In genomic region chr1:154191990-154192450, GRCh38 we compare ENCODE assay signal across 8 cellular contexts. TPM values are rescaled to one million over a fixed set of nuclear protein-coding genes. Genes with fewer than 3 reads are reported as not detected.
A peak's percentile ranks its signal among the peaks of the same experiment; 100 is the strongest.
DNase-seq lines count a peak whose midpoint lies in the region; ATAC-seq and TF ChIP-seq lines count a peak whose summit lies in the region.

TSS of gene TPM3 (minus strand) at chr1:154192100. CDS start at chr1:154192018, 82 bp downstream.

- no peak within 1 kb of the TSS for H3K4me3 ChIP-seq in adrenal gland
- H3K4me3 ChIP-seq in thyroid gland (replicated peaks in 1 of 3): no peak within 1 kb of the TSS

- no peak for DNase-seq in activated CD4-positive, alpha-beta T cell treated with anti-CD3 and anti-CD28 coated beads for 36 hours
- DNase-seq in activated CD4-positive, alpha-beta T cell treated with anti-CD3 and anti-CD28 coated beads, Interleukin-2, amount 50 U/mL, for 1 hour: no peak
- DNase-seq in adrenal gland (peak in 2 of 7 donors; percentile 21 to 25), left kidney (ENCODE audit: low read depth, low spot score) (peak; percentile 11), thyroid gland (no peak), head of caudate nucleus (no peak), DMS79 (lab: John Stamatoyannopoulos, UW) (no peak)
- DNase-seq in stimulated activated naive CD4-positive, alpha-beta T cell (lab: John Stamatoyannopoulos, UW): no peak

- intact Hi-C loops in activated CD4-positive, alpha-beta T cell treated with anti-CD3 and anti-CD28 coated beads for 36 hours (cut with DNase I, micrococcal nuclease): no loop called here
- intact Hi-C loops in adrenal gland (cut with DNase I) (loop anchor here in 1 of 2 donors (10.0 kb wide), 1 partner anchor 73 kb away; no protein-coding TSS in a partner anchor), thyroid gland (cut with DNase I) (no loop called here), head of caudate nucleus (cut with DNase I) (no loop called here)

- H3K27me3 Mint-ChIP-seq in activated CD4-positive, alpha-beta T cell treated with anti-CD3 and anti-CD28 coated beads for 36 hours: peaks cover 9% of the 10 kb centered on the region

- H3K27me3 ChIP-seq in adrenal gland (no peaks in the 10 kb centered on the region), thyroid gland (no peaks in the 10 kb centered on the region)

- no peak for TF ChIP-seq CTCF in adrenal gland (IDR thresholded peaks at IDR 0.05)
- TF ChIP-seq CTCF in thyroid gland (IDR thresholded peaks at IDR 0.05): no peak

- TF ChIP-seq POLR2A in adrenal gland (IDR thresholded peaks at IDR 0.05): no peak
- no peak for TF ChIP-seq POLR2A in thyroid gland (IDR thresholded peaks at IDR 0.05)

- H3K27ac Mint-ChIP-seq in activated CD4-positive, alpha-beta T cell treated with anti-CD3 and anti-CD28 coated beads for 36 hours: no peak within 1 kb of the TSS

- no peak within 1 kb of the TSS for H3K4me3 Mint-ChIP-seq in activated CD4-positive, alpha-beta T cell treated with anti-CD3 and anti-CD28 coated beads for 36 hours

- 0 to 13% (median 9%) methylated on average over 1 of the region's 1 CpG for WGBS in adrenal gland, 4 donors
- WGBS in thyroid gland, 2 donors: 24 to 29% methylated on average over 1 of the region's 1 CpG

- no peaks in the 10 kb centered on the region for H3K36me3 ChIP-seq in adrenal gland (replicated peaks in 1 of 2)
- no peaks in the 10 kb centered on the region for H3K36me3 ChIP-seq in thyroid gland

- CTCF ChIA-PET in activated CD4-positive, alpha-beta T cell treated with anti-CD3 and anti-CD28 coated beads for 36 hours (lab: Charles Lee): interaction anchor here (0.9 to 1.1 kb wide), 2 partner anchors 21 to 66 kb away, joined by 3 read pairs; no protein-coding TSS in a partner anchor

- H3K36me3 Mint-ChIP-seq in activated CD4-positive, alpha-beta T cell treated with anti-CD3 and anti-CD28 coated beads for 36 hours (ENCODE audit: low read depth): no peaks in the 10 kb centered on the region

- ATAC-seq in activated CD4-positive, alpha-beta T cell treated with anti-CD3 and anti-CD28 coated beads for 36 hours: no peak

- H3K9me3 Mint-ChIP-seq in activated CD4-positive, alpha-beta T cell treated with anti-CD3 and anti-CD28 coated beads for 36 hours (ENCODE audit: low read depth): no peaks in the 10 kb centered on the region

- H3K27ac ChIP-seq in adrenal gland (no peak within 1 kb of the TSS), thyroid gland (no peak within 1 kb of the TSS)

- no peaks in the 10 kb centered on the region for H3K9me3 ChIP-seq in adrenal gland (replicated peaks in 1 of 3)
- no peaks in the 10 kb centered on the region for H3K9me3 ChIP-seq in thyroid gland

- peaks cover 0 to 6% of the 10 kb centered on the region in 2 donors for H3K4me1 ChIP-seq in adrenal gland (replicated peaks in 1 of 2)
- no peaks in the 10 kb centered on the region for H3K4me1 ChIP-seq in thyroid gland

- POLR2A ChIA-PET in activated CD4-positive, alpha-beta T cell treated with anti-CD3 and anti-CD28 coated beads for 36 hours (lab: Charles Lee): no interaction called here

- peaks cover 3% of the 10 kb centered on the region for H3K4me1 Mint-ChIP-seq in activated CD4-positive, alpha-beta T cell treated with anti-CD3 and anti-CD28 coated beads for 36 hours

RNA-seq across cellular contexts. Expression of gene TPM3, which starts in this region (rescaled TPM):
- 100 to 1,000 TPM; 682 to 842 TPM for total RNA-seq in activated CD4-positive, alpha-beta T cell treated with anti-CD3 and anti-CD28 coated beads for 36 hours
- total RNA-seq in adrenal gland (100 to 1,000 TPM; 246 to 350 (median 269) TPM), thyroid gland (100 to 1,000 TPM; 227 to 352 (median 298) TPM)
- polyA plus RNA-seq in adrenal gland: 100 to 1,000 TPM; 104 to 465 (median 111) TPM
